ENCODE assay signal across 33 cellular contexts in the genomic region with DNA sequence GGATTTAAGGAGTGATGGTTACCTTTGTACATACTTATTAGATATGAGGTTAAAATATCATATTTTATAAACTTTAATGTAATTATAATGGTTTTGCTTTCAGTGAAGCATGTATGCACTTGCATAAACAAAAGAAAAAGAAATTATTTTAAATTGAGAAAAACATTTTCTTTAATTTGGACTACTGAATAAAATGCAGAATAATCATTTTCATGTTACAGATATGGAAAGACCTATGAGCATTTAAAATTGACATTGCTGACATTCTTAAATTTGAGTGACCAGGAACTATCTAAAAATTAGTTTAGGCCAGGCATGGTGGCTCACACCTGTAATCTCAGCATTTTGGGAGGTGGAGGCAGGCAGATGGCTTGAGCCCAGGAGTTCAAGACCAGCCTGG. TPM values are rescaled to one million over a fixed set of nuclear protein-coding genes. Genes with fewer than 3 reads are reported as not detected.
"Had no signal": no experiment of that assay in that cellular context is flagged by ENCODE, and none has a peak within 500 bp of the region (broad histone marks: within the 10 kb centered on the region; RNA-seq: fewer than 3 reads in every experiment).

No MANE protein-coding gene starts in this region.

- H3K27ac Mint-ChIP-seq: naive thymus-derived CD4-positive, alpha-beta T cell; natural killer cell; nephron progenitor cell; progenitor cell of endocrine pancreas; stimulated activated memory B cell treated with anti-CD40 and anti-IgM and Interleukin-4, amounts not matched to agents 10 μg/mL and 1 μg/mL and 100 μg/mL, for 72 hours; stimulated activated naive CD8-positive, alpha-beta T cell treated with anti-CD3 and anti-CD28 coated beads, Interleukin-15, amount 100 ng/mL, for 72 hours; type B pancreatic cell had no signal

- H3K27me3 Mint-ChIP-seq: progenitor cell of endocrine pancreas; stimulated activated memory B cell treated with anti-CD40 and anti-IgM and Interleukin-4, amounts not matched to agents 10 μg/mL and 1 μg/mL and 100 μg/mL, for 72 hours; stimulated activated naive CD8-positive, alpha-beta T cell treated with anti-CD3 and anti-CD28 coated beads, Interleukin-15, amount 100 ng/mL, for 72 hours; type B pancreatic cell had no signal

- H3K27ac ChIP-seq: ovary, parathyroid adenoma, psoas muscle, skin epidermis, spleen, suprapubic skin, testis, tibial artery, transverse colon, upper lobe of right lung, uterus had no signal

- H3K4me1 Mint-ChIP-seq: neural crest cell had no signal

- DNase-seq: naive thymus-derived CD4-positive, alpha-beta T cell; natural killer cell; nephron progenitor cell; occipital lobe; ovary; posterior cingulate gyrus; psoas muscle; right cardiac atrium; spleen; stimulated activated CD4-positive, alpha-beta T cell treated with anti-CD3 and anti-CD28 coated beads, Interleukin-12 subunit alpha, Interleukin-12 subunit beta, amount 100 ng/mL, for 4 hours; stimulated activated CD4-positive, alpha-beta T cell treated with anti-CD3 and anti-CD28 coated beads, Interleukin-1b, Interleukin-23, amount 100 ng/mL, for 48 hours; stimulated activated CD4-positive, alpha-beta T cell treated with anti-CD3 and anti-CD28 coated beads, Interleukin-4, amount 100 ng/mL, for 1 hour; stimulated activated CD4-positive, alpha-beta T cell treated with anti-CD3 and anti-CD28 coated beads, Interleukin-4, amount 100 ng/mL, for 4 hours; stimulated activated CD8-positive, alpha-beta memory T cell treated with anti-CD3 and anti-CD28 coated beads, Interleukin-4, amount 100 ng/mL, for 48 hours; stimulated activated naive CD4-positive, alpha-beta T cell; stimulated activated naive CD8-positive, alpha-beta T cell treated with anti-CD3 and anti-CD28 coated beads, Interleukin-15, amount 100 ng/mL, for 72 hours; stimulated activated naive CD8-positive, alpha-beta T cell treated with anti-CD3 and anti-CD28 coated beads, Interleukin-15, Interleukin-2, amounts not matched to agents 100 U/mL and 50 U/mL, for 24 hours; substantia nigra; testis; tibial artery; transverse colon; upper lobe of right lung; uterus had no signal

- H3K4me1 ChIP-seq: parathyroid adenoma, psoas muscle, suprapubic skin, testis, tibial artery, upper lobe of right lung, uterus had no signal

- ATAC-seq: naive thymus-derived CD4-positive, alpha-beta T cell; natural killer cell; psoas muscle; right cardiac atrium; sciatic nerve; stimulated activated memory B cell treated with anti-CD40 and anti-IgM and Interleukin-4, amounts not matched to agents 10 μg/mL and 1 μg/mL and 100 μg/mL, for 72 hours; stimulated activated naive CD8-positive, alpha-beta T cell treated with anti-CD3 and anti-CD28 coated beads, Interleukin-15, amount 100 ng/mL, for 72 hours; stimulated activated naive CD8-positive, alpha-beta T cell treated with anti-CD3 and anti-CD28 coated beads, Interleukin-15, Interleukin-2, amounts not matched to agents 100 U/mL and 50 U/mL, for 24 hours; upper lobe of right lung had no signal

- H3K4me3 ChIP-seq: ovary, psoas muscle, skin epidermis, smooth muscle cell, spleen, suprapubic skin, testis, tibial artery, transverse colon, upper lobe of right lung, uterus had no signal

- H3K36me3 Mint-ChIP-seq: natural killer cell; stimulated activated memory B cell treated with anti-CD40 and anti-IgM and Interleukin-4, amounts not matched to agents 10 μg/mL and 1 μg/mL and 100 μg/mL, for 72 hours had no signal

- H3K9me3 ChIP-seq: ovary, psoas muscle, spleen, suprapubic skin, testis, tibial artery, transverse colon, upper lobe of right lung, uterus had no signal

- H3K4me2 ChIP-seq: smooth muscle cell had no signal

- H3K9me3 Mint-ChIP-seq: naive thymus-derived CD4-positive, alpha-beta T cell; natural killer cell; nephron progenitor cell; neural crest cell; stimulated activated memory B cell treated with anti-CD40 and anti-IgM and Interleukin-4, amounts not matched to agents 10 μg/mL and 1 μg/mL and 100 μg/mL, for 72 hours; stimulated activated naive CD8-positive, alpha-beta T cell treated with anti-CD3 and anti-CD28 coated beads, Interleukin-15, amount 100 ng/mL, for 72 hours; type B pancreatic cell had no signal

- H3K4me3 Mint-ChIP-seq: naive thymus-derived CD4-positive, alpha-beta T cell; natural killer cell; nephron progenitor cell; neural crest cell; stimulated activated memory B cell treated with anti-CD40 and anti-IgM and Interleukin-4, amounts not matched to agents 10 μg/mL and 1 μg/mL and 100 μg/mL, for 72 hours; stimulated activated naive CD8-positive, alpha-beta T cell treated with anti-CD3 and anti-CD28 coated beads, Interleukin-15, amount 100 ng/mL, for 72 hours; type B pancreatic cell had no signal

RNA-seq across cellular contexts. Expression of a gene that starts 49.2 kb away (rescaled TPM):
- total RNA-seq: naive thymus-derived CD4-positive, alpha-beta T cell; natural killer cell; osteoblast; psoas muscle; sciatic nerve; testis; upper lobe of right lung had no signal
- polyA plus RNA-seq: naive thymus-derived CD4-positive, alpha-beta T cell; ovary had no signal
